In genomic region chr6:154706389-154706788, GRCh38 we compare ENCODE assay signal across 18 cellular contexts. TPM values are rescaled to one million over a fixed set of nuclear protein-coding genes. Genes with fewer than 3 reads are reported as not detected.
DNase-seq lines count a peak whose midpoint lies in the region; ATAC-seq and TF ChIP-seq lines count a peak whose summit lies in the region.
"Had no signal": no experiment of that assay in that cellular context is flagged by ENCODE, and none has a peak within 500 bp of the region (broad histone marks: within the 10 kb centered on the region; RNA-seq: fewer than 3 reads in every experiment).

No MANE protein-coding gene starts in this region.

- no peaks in the 10 kb centered on the region for H4K20me1 ChIP-seq in neural progenitor cell (ENCODE audit: low read depth)
- H4K20me1 ChIP-seq in osteoblast (ENCODE audit: insufficient read depth, low read length) = no peaks in the 10 kb centered on the region
- H4K20me1 ChIP-seq: BLaER1 treated with 17β-estradiol and CSF1 and Interleukin-3, amounts not matched to agents 10 nM and 100 nM had no signal

- ATAC-seq in natural killer cell treated with Interleukin-12 subunit alpha and Interleukin-12 subunit beta and Interleukin-15 and Interleukin-18, amount 100 ng/mL, for 72 hours = no peak
- ATAC-seq: A549; CD8-positive, alpha-beta T cell had no signal

- H3K27ac Mint-ChIP-seq in neural progenitor cell = peak overlapping the region; percentile 55
- H3K27ac Mint-ChIP-seq in natural killer cell treated with Interleukin-12 subunit alpha and Interleukin-12 subunit beta and Interleukin-15 and Interleukin-18, amount 100 ng/mL, for 72 hours = no peak overlapping the region
- H3K27ac Mint-ChIP-seq: B cell; CD4-positive, alpha-beta T cell; CD8-positive, alpha-beta T cell had no signal

- H3K4me3 ChIP-seq in neural progenitor cell (no peak overlapping the region), osteoblast (ENCODE audit: insufficient read depth, low read length) (no peak overlapping the region)
- H3K4me3 ChIP-seq: A549; BLaER1 treated with 17β-estradiol and CSF1 and Interleukin-3, amounts not matched to agents 10 nM and 100 nM had no signal

- no peaks in the 10 kb centered on the region for H3K36me3 ChIP-seq in neural progenitor cell
- no peaks in the 10 kb centered on the region for H3K36me3 ChIP-seq in osteoblast (ENCODE audit: insufficient read depth, low read length)
- H3K36me3 ChIP-seq: BLaER1 treated with 17β-estradiol and CSF1 and Interleukin-3, amounts not matched to agents 10 nM and 100 nM had no signal

- H3K79me2 ChIP-seq in neural progenitor cell (ENCODE audit: low read depth) = no peaks in the 10 kb centered on the region
- H3K79me2 ChIP-seq in osteoblast (ENCODE audit: insufficient read depth, low read length) = no peaks in the 10 kb centered on the region

- H3K9me3 ChIP-seq in neural progenitor cell (ENCODE audit: low read depth) (no peaks in the 10 kb centered on the region), osteoblast (ENCODE audit: low read depth, low read length) (no peaks in the 10 kb centered on the region)
- H3K9me3 ChIP-seq: A549; BLaER1 treated with 17β-estradiol and CSF1 and Interleukin-3, amounts not matched to agents 10 nM and 100 nM; Caco-2 had no signal

- H3K27me3 ChIP-seq in neural progenitor cell = no peaks in the 10 kb centered on the region
- peaks cover 11% of the 10 kb centered on the region for H3K27me3 ChIP-seq in osteoblast (ENCODE audit: insufficient read depth, low read length)
- H3K27me3 ChIP-seq: BLaER1 treated with 17β-estradiol and CSF1 and Interleukin-3, amounts not matched to agents 10 nM and 100 nM had no signal

- TF ChIP-seq CTCF in neural progenitor cell (IDR thresholded peaks at IDR 0.05) = no peak
- no peak for TF ChIP-seq CTCF in osteoblast (IDR thresholded peaks at IDR 0.05; ENCODE audit: extremely low read depth, low read depth, low read length)

- no peak overlapping the region for H2AFZ ChIP-seq in neural progenitor cell (replicated peaks)
- no peak overlapping the region for H2AFZ ChIP-seq in osteoblast (ENCODE audit: low read length)

- POLR2A ChIA-PET in HEK293T (lab: Yijun Ruan, JAX) = no interaction called here

- H3F3A ChIP-seq in neural progenitor cell (ENCODE audit: low read depth) = no peaks in the 10 kb centered on the region

- H3K27ac ChIP-seq in neural progenitor cell (no peak overlapping the region), osteoblast (ENCODE audit: low read depth, low read length) (no peak overlapping the region)
- H3K27ac ChIP-seq: 22Rv1; A549; BLaER1 treated with 17β-estradiol and CSF1 and Interleukin-3, amounts not matched to agents 10 nM and 100 nM; C4-2B had no signal

- CTCF ChIA-PET in HEK293T (lab: Yijun Ruan, JAX) = interaction anchor here (0.7 to 0.8 kb wide), 2 partner anchors 31 to 100 kb away, joined by 3 to 5 read pairs; no protein-coding TSS in a partner anchor

- H3K4me3 Mint-ChIP-seq in neural progenitor cell = no peak overlapping the region
- H3K4me3 Mint-ChIP-seq in natural killer cell treated with Interleukin-12 subunit alpha and Interleukin-12 subunit beta and Interleukin-15 and Interleukin-18, amount 100 ng/mL, for 72 hours = no peak overlapping the region
- H3K4me3 Mint-ChIP-seq: B cell; CD4-positive, alpha-beta T cell; CD8-positive, alpha-beta T cell had no signal

- no peak overlapping the region for H3K9ac ChIP-seq in neural progenitor cell
- H3K9ac ChIP-seq: BLaER1 treated with 17β-estradiol and CSF1 and Interleukin-3, amounts not matched to agents 10 nM and 100 nM had no signal

- H3K4me1 Mint-ChIP-seq in neural progenitor cell = peaks cover 12% of the 10 kb centered on the region
- H3K4me1 Mint-ChIP-seq in natural killer cell treated with Interleukin-12 subunit alpha and Interleukin-12 subunit beta and Interleukin-15 and Interleukin-18, amount 100 ng/mL, for 72 hours (ENCODE audit: low read depth in 2 of 2) = no peaks in the 10 kb centered on the region
- H3K4me1 Mint-ChIP-seq: B cell had no signal

- H3K9me3 Mint-ChIP-seq in neural progenitor cell = no peaks in the 10 kb centered on the region
- no peaks in the 10 kb centered on the region for H3K9me3 Mint-ChIP-seq in natural killer cell treated with Interleukin-12 subunit alpha and Interleukin-12 subunit beta and Interleukin-15 and Interleukin-18, amount 100 ng/mL, for 72 hours
- H3K9me3 Mint-ChIP-seq: CD4-positive, alpha-beta T cell; CD8-positive, alpha-beta T cell had no signal

- DNase-seq in HEK293T (ENCODE audit: extremely low spot score) (no peak), amniotic epithelial cell (ENCODE audit: low read depth) (peak; percentile 7), neural progenitor cell (ENCODE audit: low spot score) (no peak), osteoblast (ENCODE audit: insufficient read length, low spot score, missing footprints) (no peak)
- no peak for DNase-seq in activated CD4-positive, alpha-beta T cell treated with anti-CD3 and anti-CD28 coated beads for 48 hours
- no peak for DNase-seq in natural killer cell treated with Interleukin-12 subunit alpha and Interleukin-12 subunit beta and Interleukin-15 and Interleukin-18, amount 100 ng/mL, for 72 hours (ENCODE audit: low spot score)
- DNase-seq: AML-193; Caco-2; Calu3; CD4-positive, alpha-beta T cell; CD8-positive, alpha-beta T cell; DMS79 treated with DMSO at 0.1 percent for 48 hours; GF-D8 had no signal

- no peaks in the 10 kb centered on the region for H3K36me3 Mint-ChIP-seq in neural progenitor cell
- H3K36me3 Mint-ChIP-seq in natural killer cell treated with Interleukin-12 subunit alpha and Interleukin-12 subunit beta and Interleukin-15 and Interleukin-18, amount 100 ng/mL, for 72 hours = no peaks in the 10 kb centered on the region
- H3K36me3 Mint-ChIP-seq: CD8-positive, alpha-beta T cell had no signal

- H3K4me2 ChIP-seq in neural progenitor cell (no peak overlapping the region), osteoblast (ENCODE audit: insufficient read depth, low read length) (no peak overlapping the region)
- H3K4me2 ChIP-seq: A549; BLaER1 treated with 17β-estradiol and CSF1 and Interleukin-3, amounts not matched to agents 10 nM and 100 nM had no signal

- peaks cover 3% of the 10 kb centered on the region for H3K4me1 ChIP-seq in neural progenitor cell
- H3K4me1 ChIP-seq in osteoblast (ENCODE audit: insufficient read depth, low read length) = no peaks in the 10 kb centered on the region
- H3K4me1 ChIP-seq: A549; BLaER1 treated with 17β-estradiol and CSF1 and Interleukin-3, amounts not matched to agents 10 nM and 100 nM; Caco-2 had no signal

- H3K27me3 Mint-ChIP-seq in neural progenitor cell (ENCODE audit: insufficient read depth, low read depth) = peaks cover 4% of the 10 kb centered on the region
- H3K27me3 Mint-ChIP-seq in natural killer cell treated with Interleukin-12 subunit alpha and Interleukin-12 subunit beta and Interleukin-15 and Interleukin-18, amount 100 ng/mL, for 72 hours = peaks cover 20 to 23% of the 10 kb centered on the region in 2 donors

TF ChIP-seq in HEK293T, 16 proteins besides CTCF, POLR2A, EP300 and RAD21:
- TF ChIP-seq BHLHE40 (IDR thresholded peaks at IDR 0.05; ENCODE audit: borderline replicate concordance) (no peak), ZNF384 (IDR thresholded peaks at IDR 0.05) (no peak), PKNOX1 (IDR thresholded peaks at IDR 0.05) (peak; percentile 42; the same call in 1 of the 2 replicates), FOXK2 (IDR thresholded peaks at IDR 0.05) (no peak), FOXM1 (IDR thresholded peaks at IDR 0.05; ENCODE audit: borderline replicate concordance) (no peak)

RNA-seq across cellular contexts. Expression of gene SCAF8, which starts 26.8 kb away (rescaled TPM):
- total RNA-seq in neural progenitor cell (ENCODE audit: low replicate concordance) (54.9 and 62.1 TPM in 2 replicates), osteoblast (36.2 and 40.5 TPM in 2 replicates)
- total RNA-seq in natural killer cell treated with Interleukin-12 subunit alpha and Interleukin-12 subunit beta and Interleukin-15 and Interleukin-18, amount 100 ng/mL, for 72 hours = 10 to 100 TPM; 39.3 to 43.4 TPM
